Comparison of ENCODE assay signal across 17 cellular contexts in genomic region chr22:16615606-16616245, GRCh38. TPM values are rescaled to one million over a fixed set of nuclear protein-coding genes. Genes with fewer than 3 reads are reported as not detected.
"Had no signal": no experiment of that assay in that cellular context is flagged by ENCODE, and none has a peak within 500 bp of the region (broad histone marks: within the 10 kb centered on the region; RNA-seq: fewer than 3 reads in every experiment).

No MANE protein-coding gene starts in this region.

RNA-seq across cellular contexts. Expression of gene CCT8L2, which starts 23.1 kb away (rescaled TPM):
- total RNA-seq: naive thymus-derived CD8-positive, alpha-beta T cell; natural killer cell treated with Interleukin-12 subunit alpha and Interleukin-12 subunit beta and Interleukin-15 and Interleukin-18, amount 100 ng/mL, for 72 hours; neural crest cell; omental fat pad; osteocyte; pancreas; posterior vena cava; pulmonary artery endothelial cell; right atrium auricular region; sciatic nerve; smooth muscle cell; spleen; suprapubic skin; transverse colon; upper lobe of right lung; urinary bladder; uterus had no signal
- polyA plus RNA-seq: naive thymus-derived CD8-positive, alpha-beta T cell; pancreas; smooth muscle cell; spleen; urinary bladder had no signal
